In genomic region chr1:233664254-233664653, GRCh38 we compare ENCODE assay signal across 19 cellular contexts. TPM values are rescaled to one million over a fixed set of nuclear protein-coding genes. Genes with fewer than 3 reads are reported as not detected.
DNase-seq lines count a peak whose midpoint lies in the region; ATAC-seq and TF ChIP-seq lines count a peak whose summit lies in the region.
"Had no signal": no experiment of that assay in that cellular context is flagged by ENCODE, and none has a peak within 500 bp of the region (broad histone marks: within the 10 kb centered on the region; RNA-seq: fewer than 3 reads in every experiment).

No MANE protein-coding gene starts in this region.

- TF ChIP-seq CTCF in brain (conservative IDR thresholded peaks at IDR 0.05): no peak
- no peak for TF ChIP-seq CTCF in lower lobe of right lung (IDR thresholded peaks at IDR 0.05)
- no peak for TF ChIP-seq CTCF in omental fat pad (IDR thresholded peaks at IDR 0.05)

- intact Hi-C loops in lower lobe of right lung (cut with DNase I): no loop called here

- no peaks in the 10 kb centered on the region for H3K9me3 ChIP-seq in lower lobe of right lung
- H3K9me3 ChIP-seq: transverse colon had no signal

- H3K4me3 Mint-ChIP-seq in brain: peak overlapping the region in 3 of 5 experiments; percentile 17 to 35 (median 25)
- H3K4me3 Mint-ChIP-seq: activated CD4-positive, alpha-beta T cell treated with anti-CD3 and anti-CD28 coated beads, Interleukin-2, amount 10 ng/mL, durations not matched to agents 7 days and 5 days; activated naive CD8-positive, alpha-beta T cell treated with anti-CD3 and anti-CD28 coated beads, Interleukin-2, amount 50 U/mL, for 24 hours; CD8-positive, alpha-beta memory T cell; T-helper 17 cell had no signal

- H3K9me3 Mint-ChIP-seq in brain: peaks cover 0 to 6% (median 0%) of the 10 kb centered on the region in 5 experiments
- H3K9me3 Mint-ChIP-seq: activated CD4-positive, alpha-beta T cell treated with anti-CD3 and anti-CD28 coated beads, Interleukin-2, amount 10 ng/mL, durations not matched to agents 7 days and 5 days; activated naive CD8-positive, alpha-beta T cell treated with anti-CD3 and anti-CD28 coated beads, Interleukin-2, amount 50 U/mL, for 24 hours had no signal

- peaks cover 20% of the 10 kb centered on the region for H3K4me1 Mint-ChIP-seq in brain
- H3K4me1 Mint-ChIP-seq: activated CD4-positive, alpha-beta T cell treated with anti-CD3 and anti-CD28 coated beads, Interleukin-2, amount 10 ng/mL, durations not matched to agents 7 days and 5 days; activated naive CD8-positive, alpha-beta T cell treated with anti-CD3 and anti-CD28 coated beads, Interleukin-2, amount 50 U/mL, for 24 hours; CD8-positive, alpha-beta memory T cell; T-helper 17 cell had no signal

- no peaks in the 10 kb centered on the region for H3K27me3 ChIP-seq in lower lobe of right lung (ENCODE audit: low read depth)
- H3K27me3 ChIP-seq: transverse colon had no signal

- peak overlapping the region; percentile 10 to 93 (median 78) for H3K27ac Mint-ChIP-seq in brain
- H3K27ac Mint-ChIP-seq: activated CD4-positive, alpha-beta T cell treated with anti-CD3 and anti-CD28 coated beads, Interleukin-2, amount 10 ng/mL, durations not matched to agents 7 days and 5 days; activated naive CD8-positive, alpha-beta T cell treated with anti-CD3 and anti-CD28 coated beads, Interleukin-2, amount 50 U/mL, for 24 hours; CD8-positive, alpha-beta memory T cell; T-helper 17 cell had no signal

- H3K36me3 ChIP-seq in lower lobe of right lung: no peaks in the 10 kb centered on the region
- H3K36me3 ChIP-seq: transverse colon had no signal

- no peaks in the 10 kb centered on the region for H3K36me3 Mint-ChIP-seq in brain
- H3K36me3 Mint-ChIP-seq: CD8-positive, alpha-beta memory T cell had no signal

- in situ Hi-C loops in G401 (cut with HindIII; ENCODE audit: low sequenced_read_pairs): no loop called here

- H3K27ac ChIP-seq in lower lobe of right lung: no peak overlapping the region
- H3K27ac ChIP-seq: PC-9, skin epidermis, transverse colon had no signal

- peak; percentile 15 to 24 for ATAC-seq in lower lobe of right lung
- ATAC-seq in HG03196 (IDR thresholded peaks at IDR 0.05; ENCODE audit: unreplicated experiment): no peak
- ATAC-seq in omental fat pad (ENCODE audit: low FRiP score): no peak
- ATAC-seq: activated naive CD8-positive, alpha-beta T cell treated with anti-CD3 and anti-CD28 coated beads, Interleukin-2, amount 50 U/mL, for 24 hours; stimulated activated naive CD8-positive, alpha-beta T cell treated with anti-CD3 and anti-CD28 coated beads, Interleukin-15, Interleukin-2, amounts not matched to agents 100 U/mL and 50 U/mL, for 24 hours; T-helper 17 cell had no signal

- DNase-seq in G401 (ENCODE audit: low spot score): peak; percentile 75
- peak; percentile 90 for DNase-seq in NCI-H1694 (lab: John Stamatoyannopoulos, UW)
- no peak for DNase-seq in lower lobe of right lung
- DNase-seq in NCI-H1048 (lab: John Stamatoyannopoulos, UW): no peak
- no peak for DNase-seq in omental fat pad (ENCODE audit: low spot score)
- DNase-seq: activated CD4-positive, alpha-beta T cell treated with anti-CD3 and anti-CD28 coated beads, Interleukin-2, amount 10 ng/mL, durations not matched to agents 7 days and 5 days; activated naive CD8-positive, alpha-beta T cell treated with anti-CD3 and anti-CD28 coated beads, Interleukin-2, amount 50 U/mL, for 24 hours; AML-193; CD8-positive, alpha-beta memory T cell; erythroblast; NCI-H1417 treated with DMSO at 0.1 percent for 48 hours; PC-9; stimulated activated CD4-positive, alpha-beta T cell treated with anti-CD3 and anti-CD28 coated beads, Interleukin-2, amount 100 ng/mL, for 24 hours; stimulated activated naive CD8-positive, alpha-beta T cell treated with anti-CD3 and anti-CD28 coated beads, Interleukin-15, Interleukin-2, amounts not matched to agents 100 U/mL and 50 U/mL, for 24 hours; T-helper 17 cell; transverse colon had no signal

- no peaks in the 10 kb centered on the region for H3K4me1 ChIP-seq in lower lobe of right lung

- H3K4me3 ChIP-seq in lower lobe of right lung: no peak overlapping the region
- H3K4me3 ChIP-seq: PC-9, skin epidermis, transverse colon had no signal

- peaks cover 6% of the 10 kb centered on the region for H3K27me3 Mint-ChIP-seq in brain
- H3K27me3 Mint-ChIP-seq: activated CD4-positive, alpha-beta T cell treated with anti-CD3 and anti-CD28 coated beads, Interleukin-2, amount 10 ng/mL, durations not matched to agents 7 days and 5 days; CD8-positive, alpha-beta memory T cell; T-helper 17 cell had no signal

RNA-seq across cellular contexts. Expression of gene KCNK1, which starts 50.3 kb away (rescaled TPM):
- not detected in 2 replicates for total RNA-seq in G401 (2014; rRNA removed; shearing (Covaris generic))
- polyA plus RNA-seq in brain (ENCODE audit: insufficient read depth, low read depth, low replicate concordance): 31.4 TPM
- total RNA-seq in lower lobe of right lung: 9.7 TPM
- total RNA-seq in omental fat pad: 10 to 100 TPM in 1 of 4 donors, 1 to 10 TPM in 3; 1.9 to 10.2 (median 4.8) TPM
- polyA plus RNA-seq: CD8-positive, alpha-beta memory T cell had no signal

Comparison
In these comparisons a context has a peak if more than half of its experiments do, and no peak if none do; other contexts are left out.
1. DNase-seq: peak in G401 (single experiment) and NCI-H1694 (single experiment); none in lower lobe of right lung (single experiment), NCI-H1048 (single experiment) and omental fat pad (single experiment).
2. ATAC-seq: peak in lower lobe of right lung (2 of 2); none in HG03196 (single experiment) and omental fat pad (single experiment).